Comparison of ENCODE assay signal across 8 cellular contexts in the genomic region with DNA sequence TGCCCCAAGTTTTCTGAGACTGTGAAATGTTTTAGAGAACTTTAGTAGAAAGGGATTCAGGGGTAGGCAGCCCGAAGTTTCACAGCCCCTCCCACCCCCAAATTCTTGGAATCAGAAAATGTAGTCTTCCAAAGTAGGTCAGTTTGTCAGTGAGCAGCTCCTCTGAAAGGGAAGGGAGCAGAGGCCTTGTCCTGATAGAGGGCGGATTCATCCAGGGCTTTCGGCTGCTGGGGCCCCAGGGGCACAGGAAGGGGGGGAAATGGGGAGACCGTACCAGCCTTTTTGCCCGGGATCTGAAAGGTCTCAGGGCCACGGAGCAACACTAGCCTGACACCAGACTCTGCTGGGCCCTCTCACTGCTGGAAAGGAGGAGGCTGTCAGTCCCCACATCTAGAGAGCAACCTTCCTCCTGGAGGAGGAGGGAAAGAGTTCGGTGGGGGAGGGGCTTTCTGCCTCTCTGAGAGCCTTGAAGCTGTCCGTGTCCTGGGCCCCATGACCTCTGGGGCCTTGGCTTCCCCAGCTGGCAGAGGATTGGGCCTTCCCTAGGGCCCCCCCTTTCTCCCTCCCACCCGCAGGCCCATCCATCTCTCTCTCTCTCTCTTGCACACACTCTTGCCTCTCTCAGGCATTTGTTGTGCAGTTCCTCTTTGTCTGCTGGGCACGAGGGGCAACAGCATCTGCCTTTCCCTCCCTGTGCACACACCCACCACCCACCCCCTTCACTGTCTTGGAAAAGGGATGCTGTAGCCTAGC. TPM values are rescaled to one million over a fixed set of nuclear protein-coding genes. Genes with fewer than 3 reads are reported as not detected.
DNase-seq lines count a peak whose midpoint lies in the region; ATAC-seq and FAIRE-seq lines count a peak whose summit lies in the region.

IKZF4 (plus strand) TSS at position 607 of the 753 bp plus-strand sequence. CDS start 451 bp downstream, outside the sequence.

- H3K9ac ChIP-seq in adipocyte (ENCODE audit: low read length) = peak within 1 kb of the TSS; percentile 83
- peak within 1 kb of the TSS; percentile 27 for H3K9ac ChIP-seq in rectal smooth muscle tissue (ENCODE audit: low read length)

- no peak for FAIRE-seq in small intestine (lab: Jason Lieb, UNC)

- H3K4me1 ChIP-seq in adipocyte (ENCODE audit: control insufficient read depth, insufficient read depth, low read length) (peaks cover 29% of the 10 kb centered on the region), rectal smooth muscle tissue (ENCODE audit: control insufficient read depth, insufficient read depth, low read length) (peaks cover 15% of the 10 kb centered on the region), small intestine (ENCODE audit: control insufficient read depth in 2 of 2, insufficient read depth in 1 of 2, low read depth in 1 of 2, low read length in 1 of 2) (peaks cover 0 to 3% of the 10 kb centered on the region in 2 donors)

- H3K4me3 ChIP-seq in adipocyte (ENCODE audit: low read length) = peak within 1 kb of the TSS; percentile 67
- H3K4me3 ChIP-seq in rectal smooth muscle tissue (ENCODE audit: low read length) = peak within 1 kb of the TSS; percentile 47
- H3K4me3 ChIP-seq in small intestine (ENCODE audit: low read depth in 1 of 2, low read length in 2 of 2) = no peak within 1 kb of the TSS

- H3K27ac ChIP-seq in rectal smooth muscle tissue (ENCODE audit: low read depth, low read length) (peak within 1 kb of the TSS; percentile 86), small intestine (ENCODE audit: low read depth in 1 of 2, low read length in 1 of 2) (peak within 1 kb of the TSS in 1 of 2 donors; percentile 42)

- DNase-seq in activated CD8-positive, alpha-beta memory T cell treated with anti-CD3 and anti-CD28 coated beads for 24 hours = peak; percentile 68
- no peak for DNase-seq in activated CD8-positive, alpha-beta memory T cell treated with anti-CD3 and anti-CD28 coated beads, Interleukin-2, amount 50 U/mL, for 48 hours
- DNase-seq in adipocyte (ENCODE audit: low read depth) (peak; percentile 32), hepatic stellate cell (ENCODE audit: low spot score) (peak; percentile 19), small intestine (no peak), NCI-H226 (no peak)

- WGBS in small intestine, 3 donors = 27 to 73% (median 59%) methylated on average over 10 of the region's 10 CpGs

- ATAC-seq in HG02973 (IDR thresholded peaks at IDR 0.05; ENCODE audit: unreplicated experiment) = no peak

- H3K36me3 ChIP-seq in adipocyte (ENCODE audit: control insufficient read depth, insufficient read depth, low read length, severe bottlenecking) (peaks cover 10% of the 10 kb centered on the region), rectal smooth muscle tissue (ENCODE audit: control insufficient read depth, insufficient read depth, low read length) (no peaks in the 10 kb centered on the region), small intestine (ENCODE audit: control insufficient read depth in 2 of 2, insufficient read depth in 2 of 2, low read length in 2 of 2) (peaks cover 0 to 3% of the 10 kb centered on the region in 2 donors)

- H3K27me3 ChIP-seq in adipocyte (replicated peaks; ENCODE audit: control insufficient read depth, insufficient read depth, low read length) = no peaks in the 10 kb centered on the region
- no peaks in the 10 kb centered on the region for H3K27me3 ChIP-seq in rectal smooth muscle tissue (ENCODE audit: control insufficient read depth, insufficient read depth, low read length)
- no peaks in the 10 kb centered on the region for H3K27me3 ChIP-seq in small intestine (ENCODE audit: control insufficient read depth in 2 of 2, insufficient read depth in 2 of 2, low read length in 2 of 2)

- H3K9me3 ChIP-seq in adipocyte (ENCODE audit: control insufficient read depth, low read length) (no peaks in the 10 kb centered on the region), small intestine (ENCODE audit: control insufficient read depth, low read depth) (no peaks in the 10 kb centered on the region)

RNA-seq across cellular contexts. Expression of gene IKZF4, which starts in this region (rescaled TPM):
- 1 to 10 TPM; 1.1 to 1.8 (median 1.3) TPM for polyA plus RNA-seq in small intestine

Comparison
In these comparisons a context has a peak if more than half of its experiments do, and no peak if none do; other contexts are left out.
1. DNase-seq: peak in activated CD8-positive, alpha-beta memory T cell treated with anti-CD3 and anti-CD28 coated beads for 24 hours (single experiment), adipocyte (single experiment) and hepatic stellate cell (single experiment); none in activated CD8-positive, alpha-beta memory T cell treated with anti-CD3 and anti-CD28 coated beads, Interleukin-2, amount 50 U/mL, for 48 hours (single experiment), small intestine (single experiment) and NCI-H226 (single experiment).
2. H3K4me3 ChIP-seq: peak in adipocyte (single experiment) and rectal smooth muscle tissue (single experiment); none in small intestine (0 of 2).